Comparison of ENCODE assay signal across 16 cellular contexts in the genomic region with DNA sequence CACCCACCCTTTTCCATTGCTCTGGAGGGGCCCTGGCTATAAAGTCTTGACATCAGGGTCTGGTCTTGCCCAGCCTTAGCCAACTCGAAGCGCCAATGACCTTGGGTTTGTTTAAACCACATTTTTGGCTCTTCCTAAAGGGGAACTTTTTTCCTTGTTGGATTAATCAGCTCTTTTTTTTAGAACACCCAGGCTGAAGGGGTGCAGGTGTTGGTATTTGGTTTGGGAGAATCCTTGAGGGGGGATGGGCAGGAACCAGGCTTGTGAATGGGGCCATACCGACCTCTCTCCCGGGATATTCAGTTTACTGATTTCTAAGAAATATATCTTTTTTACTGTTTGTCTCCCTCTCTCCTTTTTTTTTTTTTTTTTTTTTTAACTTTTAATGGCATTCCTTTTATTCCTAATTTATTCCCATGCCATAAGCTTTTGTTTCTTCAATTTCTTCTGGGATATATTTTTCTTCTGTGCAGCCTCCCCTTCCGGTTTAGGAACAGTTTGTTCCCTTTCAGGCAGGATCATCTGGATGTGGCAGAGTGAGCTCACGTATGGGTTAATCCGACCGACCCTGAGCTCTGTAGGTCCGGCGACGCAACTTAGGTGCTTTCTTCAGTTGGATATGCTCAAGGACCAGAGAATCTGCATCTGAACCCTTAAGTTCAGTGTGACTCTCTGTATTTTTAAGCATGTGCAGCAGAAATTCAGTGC.
DNase-seq lines count a peak whose midpoint lies in the region; ATAC-seq and TF ChIP-seq lines count a peak whose summit lies in the region.
"Had no signal": no experiment of that assay in that cellular context is flagged by ENCODE, and none has a peak within 500 bp of the region (broad histone marks: within the 10 kb centered on the region; RNA-seq: fewer than 3 reads in every experiment).

No MANE protein-coding gene starts in this region.

- H3K36me3 ChIP-seq in esophagus squamous epithelium, result peaks cover 6 to 95% (median 12%) of the 10 kb centered on the region in 3 donors
- H3K36me3 ChIP-seq in ovary, result no peaks in the 10 kb centered on the region
- no peaks in the 10 kb centered on the region for H3K36me3 ChIP-seq in uterus

- H3K4me3 ChIP-seq in esophagus squamous epithelium (no peak overlapping the region), ovary (no peak overlapping the region), uterus (no peak overlapping the region)
- H3K4me3 ChIP-seq: BLaER1, PC-9 had no signal

- no peak for DNase-seq in activated CD8-positive, alpha-beta T cell treated with anti-CD3 and anti-CD28 coated beads for 36 hours
- no peak for DNase-seq in activated CD8-positive, alpha-beta T cell treated with anti-CD3 and anti-CD28 coated beads, Interleukin-2, amount 10 ng/mL, durations not matched to agents 7 days and 5 days
- DNase-seq in esophagus squamous epithelium (lab: John Stamatoyannopoulos, UW) (no peak), ovary (peak in 3 of 5 donors; percentile 50 to 71 (median 69)), uterus (no peak), HuH-7 (ENCODE audit: low spot score) (no peak), HEK293T (ENCODE audit: extremely low spot score) (no peak), left lobe of liver (ENCODE audit: low spot score) (no peak)
- DNase-seq: activated CD4-positive, CD25-positive, alpha-beta regulatory T cell treated with anti-CD3 and anti-CD28 coated beads, Interleukin-2, amount 50 U/mL, for 72 hours; activated gamma-delta T cell treated with Interleukin-2 at 50 U/mL for 16 hours; hippocampal formation; midbrain; occipital lobe; PC-9; T-helper 9 cell had no signal

- POLR2A ChIA-PET in activated CD8-positive, alpha-beta T cell treated with anti-CD3 and anti-CD28 coated beads for 36 hours (lab: Charles Lee), result no interaction called here
- POLR2A ChIA-PET in activated CD8-positive, alpha-beta T cell treated with anti-CD3 and anti-CD28 coated beads, Interleukin-2, amount 10 ng/mL, durations not matched to agents 7 days and 5 days (lab: Charles Lee), result no interaction called here
- POLR2A ChIA-PET in HEK293T (lab: Yijun Ruan, JAX), result no interaction called here

- H3K9me3 Mint-ChIP-seq in activated CD8-positive, alpha-beta T cell treated with anti-CD3 and anti-CD28 coated beads for 36 hours, result no peaks in the 10 kb centered on the region
- no peaks in the 10 kb centered on the region for H3K9me3 Mint-ChIP-seq in activated CD8-positive, alpha-beta T cell treated with anti-CD3 and anti-CD28 coated beads, Interleukin-2, amount 10 ng/mL, durations not matched to agents 7 days and 5 days (ENCODE audit: insufficient read depth)

- H3K4me3 Mint-ChIP-seq in activated CD8-positive, alpha-beta T cell treated with anti-CD3 and anti-CD28 coated beads for 36 hours, result no peak overlapping the region
- no peak overlapping the region for H3K4me3 Mint-ChIP-seq in activated CD8-positive, alpha-beta T cell treated with anti-CD3 and anti-CD28 coated beads, Interleukin-2, amount 10 ng/mL, durations not matched to agents 7 days and 5 days

- H3K27ac ChIP-seq in esophagus squamous epithelium, result peak overlapping the region in 3 of 4 donors; percentile 56 to 79 (median 70)
- peak overlapping the region in 1 of 2 donors; percentile 56 for H3K27ac ChIP-seq in ovary
- peak overlapping the region; percentile 32 to 96 for H3K27ac ChIP-seq in uterus
- H3K27ac ChIP-seq: BLaER1, PC-9 had no signal

- ATAC-seq in activated CD8-positive, alpha-beta T cell treated with anti-CD3 and anti-CD28 coated beads for 36 hours, result no peak
- ATAC-seq in activated CD8-positive, alpha-beta T cell treated with anti-CD3 and anti-CD28 coated beads, Interleukin-2, amount 10 ng/mL, durations not matched to agents 7 days and 5 days, result no peak
- ATAC-seq in left lobe of liver, result no peak

- H3K9me3 ChIP-seq in esophagus squamous epithelium (no peaks in the 10 kb centered on the region), ovary (no peaks in the 10 kb centered on the region), uterus (no peaks in the 10 kb centered on the region)
- H3K9me3 ChIP-seq: BLaER1 had no signal

- H3K27ac Mint-ChIP-seq in activated CD8-positive, alpha-beta T cell treated with anti-CD3 and anti-CD28 coated beads for 36 hours, result peak overlapping the region; percentile 38
- H3K27ac Mint-ChIP-seq in activated CD8-positive, alpha-beta T cell treated with anti-CD3 and anti-CD28 coated beads, Interleukin-2, amount 10 ng/mL, durations not matched to agents 7 days and 5 days, result no peak overlapping the region

- no peak for TF ChIP-seq CTCF in activated CD8-positive, alpha-beta T cell treated with anti-CD3 and anti-CD28 coated beads for 36 hours (IDR thresholded peaks at IDR 0.05)
- no peak for TF ChIP-seq CTCF in esophagus squamous epithelium (IDR thresholded peaks at IDR 0.05)
- TF ChIP-seq CTCF in ovary (IDR thresholded peaks at IDR 0.05), result no peak
- no peak for TF ChIP-seq CTCF in uterus (IDR thresholded peaks at IDR 0.05)

- CTCF ChIA-PET in activated CD8-positive, alpha-beta T cell treated with anti-CD3 and anti-CD28 coated beads for 36 hours (lab: Charles Lee), result interaction anchor here (0.6 kb wide), 1 partner anchor 271 kb away, joined by 3 read pairs; no protein-coding TSS in a partner anchor
- CTCF ChIA-PET in activated CD8-positive, alpha-beta T cell treated with anti-CD3 and anti-CD28 coated beads, Interleukin-2, amount 10 ng/mL, durations not matched to agents 7 days and 5 days (lab: Charles Lee), result interaction anchor here (0.6 to 1.3 kb wide), 2 partner anchors 205 to 1477 kb away, joined by 3 read pairs; a partner anchor contains a TSS
- CTCF ChIA-PET in HEK293T (lab: Yijun Ruan, JAX), result no interaction called here

- H3K27me3 Mint-ChIP-seq in activated CD8-positive, alpha-beta T cell treated with anti-CD3 and anti-CD28 coated beads for 36 hours, result no peaks in the 10 kb centered on the region
- no peaks in the 10 kb centered on the region for H3K27me3 Mint-ChIP-seq in activated CD8-positive, alpha-beta T cell treated with anti-CD3 and anti-CD28 coated beads, Interleukin-2, amount 10 ng/mL, durations not matched to agents 7 days and 5 days (ENCODE audit: low read depth)

- H3K27me3 ChIP-seq in esophagus squamous epithelium (no peaks in the 10 kb centered on the region), ovary (no peaks in the 10 kb centered on the region), uterus (no peaks in the 10 kb centered on the region)
- H3K27me3 ChIP-seq: BLaER1 had no signal

- no peak for TF ChIP-seq POLR2A in esophagus squamous epithelium (IDR thresholded peaks at IDR 0.05)
- TF ChIP-seq POLR2A in ovary (IDR thresholded peaks at IDR 0.05), result no peak
- no peak for TF ChIP-seq POLR2A in uterus (IDR thresholded peaks at IDR 0.05)

- intact Hi-C loops in activated CD8-positive, alpha-beta T cell treated with anti-CD3 and anti-CD28 coated beads for 36 hours (cut with micrococcal nuclease), result no loop called here
- intact Hi-C loops in esophagus squamous epithelium (cut with DNase I) (no loop called here), ovary (cut with DNase I) (no loop called here), uterus (cut with DNase I; ENCODE audit: low total_unique reads) (no loop called here)

- peaks cover 4% of the 10 kb centered on the region for H3K4me1 Mint-ChIP-seq in activated CD8-positive, alpha-beta T cell treated with anti-CD3 and anti-CD28 coated beads for 36 hours (ENCODE audit: low read depth)
- H3K4me1 Mint-ChIP-seq in activated CD8-positive, alpha-beta T cell treated with anti-CD3 and anti-CD28 coated beads, Interleukin-2, amount 10 ng/mL, durations not matched to agents 7 days and 5 days (ENCODE audit: low read depth), result no peaks in the 10 kb centered on the region

- 79 to 83% methylated on average over 11 of the region's 11 CpGs for WGBS in esophagus squamous epithelium, 2 donors
- 10 to 17% (median 12%) methylated on average over 11 of the region's 11 CpGs for WGBS in ovary, 3 donors

- peaks cover 3 to 40% (median 4%) of the 10 kb centered on the region in 3 donors for H3K4me1 ChIP-seq in esophagus squamous epithelium
- H3K4me1 ChIP-seq in ovary (ENCODE audit: insufficient read depth), result peaks cover 13% of the 10 kb centered on the region
- peaks cover 4 to 16% of the 10 kb centered on the region in 2 donors for H3K4me1 ChIP-seq in uterus

- no peak for TF ChIP-seq EP300 in ovary (IDR thresholded peaks at IDR 0.05)

- peaks cover 44% of the 10 kb centered on the region for H3K36me3 Mint-ChIP-seq in activated CD8-positive, alpha-beta T cell treated with anti-CD3 and anti-CD28 coated beads for 36 hours (ENCODE audit: low read depth)
- peaks cover 44% of the 10 kb centered on the region for H3K36me3 Mint-ChIP-seq in activated CD8-positive, alpha-beta T cell treated with anti-CD3 and anti-CD28 coated beads, Interleukin-2, amount 10 ng/mL, durations not matched to agents 7 days and 5 days (ENCODE audit: low read depth)

TF ChIP-seq in HEK293T, 16 proteins besides CTCF, POLR2A, EP300 and RAD21:
- no peak for TF ChIP-seq FOXK2 (IDR thresholded peaks at IDR 0.05)
- TF ChIP-seq SP1 (IDR thresholded peaks at IDR 0.05), result no peak

Comparison
In these comparisons a context has a peak if more than half of its experiments do, and no peak if none do; other contexts are left out.
1. DNase-seq: peak in ovary (3 of 5); none in activated CD8-positive, alpha-beta T cell treated with anti-CD3 and anti-CD28 coated beads for 36 hours (single experiment), activated CD8-positive, alpha-beta T cell treated with anti-CD3 and anti-CD28 coated beads, Interleukin-2, amount 10 ng/mL, durations not matched to agents 7 days and 5 days (single experiment), esophagus squamous epithelium (single experiment), uterus (0 of 2), HuH-7 (single experiment), HEK293T (single experiment) and left lobe of liver (single experiment).